8 cellular contexts compared by ENCODE assay signal in genomic region chr7:36389371-36390198, GRCh38. TPM values are rescaled to one million over a fixed set of nuclear protein-coding genes. Genes with fewer than 3 reads are reported as not detected.
DNase-seq lines count a peak whose midpoint lies in the region; ATAC-seq and TF ChIP-seq lines count a peak whose summit lies in the region.

Gene ANLN (plus strand): TSS chr7:36389862. CDS start chr7:36390027, 165 bp downstream.

- H3K9me3 Mint-ChIP-seq in activated B cell treated with CpG ODN at 0.5 μM for 24 hours: no peaks in the 10 kb centered on the region

- intact Hi-C loops in activated B cell treated with CpG ODN at 0.5 μM for 24 hours (cut with micrococcal nuclease): loop anchor here (1.0 to 5.0 kb wide), 2 partner anchors 22 to 237 kb away; partner anchors contain the start of gene EEPD1

- peak within 1 kb of the TSS; percentile 76 for H3K4me3 Mint-ChIP-seq in activated B cell treated with CpG ODN at 0.5 μM for 24 hours

- peaks cover 7% of the 10 kb centered on the region for H3K27me3 Mint-ChIP-seq in activated B cell treated with CpG ODN at 0.5 μM for 24 hours

- POLR2A ChIA-PET in activated B cell treated with CpG ODN at 0.5 μM for 24 hours (lab: Charles Lee): no interaction called here

- peak; percentile 47 for ATAC-seq in GM18873 (IDR thresholded peaks at IDR 0.05; ENCODE audit: low FRiP score, unreplicated experiment)
- ATAC-seq in HG03135 (IDR thresholded peaks at IDR 0.05; ENCODE audit: unreplicated experiment): peak; percentile 63
- ATAC-seq in activated B cell treated with CpG ODN at 0.5 μM for 24 hours (ENCODE audit: low read depth): peak; percentile 98

- CTCF ChIA-PET in activated B cell treated with CpG ODN at 0.5 μM for 24 hours (lab: Charles Lee): interaction anchor here (1.5 kb wide), 1 partner anchor 22 kb away, joined by 6 read pairs; a partner anchor contains a TSS

- TF ChIP-seq CTCF in activated B cell treated with CpG ODN at 0.5 μM for 24 hours (IDR thresholded peaks at IDR 0.05): no peak

- peak within 1 kb of the TSS; percentile 89 for H3K27ac ChIP-seq in caudate nucleus (ENCODE audit: low read depth, low read length)

- H3K36me3 Mint-ChIP-seq in activated B cell treated with CpG ODN at 0.5 μM for 24 hours (ENCODE audit: low read depth): no peaks in the 10 kb centered on the region

- DNase-seq in AG08395 (ENCODE audit: low spot score) (peak; percentile 99), NCI-H2227 (lab: John Stamatoyannopoulos, UW; ENCODE audit: unreplicated experiment) (peak; percentile 93), activated B cell treated with CpG ODN at 0.5 μM for 24 hours (peak; percentile 86), caudate nucleus (lab: John Stamatoyannopoulos, UW) (peak; percentile 28 to 94 (median 84)), inferior parietal cortex (ENCODE audit: extremely low spot score) (peak; percentile 91), smooth muscle cell of the brain vasculature (ENCODE audit: low read depth, low spot score) (peak; percentile 86)

- H3K4me1 Mint-ChIP-seq in activated B cell treated with CpG ODN at 0.5 μM for 24 hours: peaks cover 25% of the 10 kb centered on the region

- H3K27ac Mint-ChIP-seq in activated B cell treated with CpG ODN at 0.5 μM for 24 hours: peak within 1 kb of the TSS; percentile 56

RNA-seq across cellular contexts. Expression of gene ANLN, which starts in this region (rescaled TPM):
- 0.29 and 0.73 TPM in 2 replicates for total RNA-seq in activated B cell treated with CpG ODN at 0.5 μM for 24 hours

Comparison
In these comparisons a context has a peak if more than half of its experiments do, and no peak if none do; other contexts are left out.
1. Peak in every context shown above with its lines: DNase-seq, ATAC-seq and H3K27ac ChIP-seq.
2. Peak in DNase-seq and ATAC-seq in activated B cell treated with CpG ODN at 0.5 μM for 24 hours; RNA of the gene not detected or under 1 TPM.
3. ATAC-seq: peak in every context shown above with its lines; median percentile 98 in activated B cell treated with CpG ODN at 0.5 μM for 24 hours; 63 in HG03135; 47 in GM18873.